ENCODE assay signal across 8 cellular contexts in the genomic region with DNA sequence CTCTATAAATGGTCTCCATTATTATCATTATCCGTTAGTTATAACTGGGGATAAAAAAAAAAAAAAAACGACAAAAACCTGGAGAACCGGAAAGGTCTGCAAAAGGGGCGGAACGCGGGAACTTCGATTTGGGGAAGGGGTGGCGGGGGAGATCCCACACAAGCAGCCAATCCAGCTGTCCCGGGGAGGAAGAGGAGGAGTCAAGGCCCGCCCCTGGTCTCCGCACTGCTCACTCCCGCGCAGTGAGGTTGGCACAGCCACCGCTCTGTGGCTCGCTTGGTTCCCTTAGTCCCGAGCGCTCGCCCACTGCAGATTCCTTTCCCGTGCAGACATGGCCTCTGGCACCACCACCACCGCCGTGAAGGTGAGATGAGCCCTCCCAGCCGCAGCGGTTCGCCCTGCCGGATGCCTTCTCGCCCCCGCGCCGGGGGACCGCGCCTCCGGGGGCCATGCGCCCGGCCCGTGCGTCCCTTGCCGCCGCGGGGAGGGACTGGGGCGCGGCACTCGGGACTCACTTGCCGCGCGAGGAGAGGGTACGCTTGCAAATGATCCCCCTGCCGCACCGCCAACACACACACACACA. TPM values are rescaled to one million over a fixed set of nuclear protein-coding genes. Genes with fewer than 3 reads are reported as not detected.
A peak's percentile ranks its signal among the peaks of the same experiment; 100 is the strongest.
DNase-seq lines count a peak whose midpoint lies in the region; ATAC-seq and FAIRE-seq lines count a peak whose summit lies in the region.

Gene MTAP (plus strand): TSS at position 219 of the 583 bp plus-strand sequence. CDS start 113 bp downstream, at position 332.

- H3K9me3 Mint-ChIP-seq in activated CD4-positive, alpha-beta T cell treated with anti-CD3 and anti-CD28 coated beads for 36 hours (ENCODE audit: low read depth) = no peaks in the 10 kb centered on the region

- ATAC-seq in GM18867 (IDR thresholded peaks at IDR 0.05; ENCODE audit: unreplicated experiment) (peak; percentile 91), HG03103 (IDR thresholded peaks at IDR 0.05; ENCODE audit: low read depth, unreplicated experiment) (peak; percentile 91)
- ATAC-seq in activated CD4-positive, alpha-beta T cell treated with anti-CD3 and anti-CD28 coated beads for 36 hours = peak; percentile 89

- POLR2A ChIA-PET in activated CD4-positive, alpha-beta T cell treated with anti-CD3 and anti-CD28 coated beads for 36 hours (lab: Charles Lee) = interaction anchor here (1.0 kb wide), 1 partner anchor 277 kb away, joined by 3 read pairs; no protein-coding TSS in a partner anchor

- CTCF ChIA-PET in activated CD4-positive, alpha-beta T cell treated with anti-CD3 and anti-CD28 coated beads for 36 hours (lab: Charles Lee) = interaction anchor here (1.3 to 2.2 kb wide), 2 partner anchors 11 to 204 kb away, joined by 4 to 11 read pairs; no protein-coding TSS in a partner anchor

- peak within 1 kb of the TSS; percentile 99 for H3K27ac Mint-ChIP-seq in activated CD4-positive, alpha-beta T cell treated with anti-CD3 and anti-CD28 coated beads for 36 hours

- H3K4me3 Mint-ChIP-seq in activated CD4-positive, alpha-beta T cell treated with anti-CD3 and anti-CD28 coated beads for 36 hours = peak within 1 kb of the TSS; percentile 99

- peak; percentile 94 for FAIRE-seq in A204.1 (lab: Jason Lieb, UNC)

- H3K4me1 Mint-ChIP-seq in activated CD4-positive, alpha-beta T cell treated with anti-CD3 and anti-CD28 coated beads for 36 hours = peaks cover 39% of the 10 kb centered on the region

- peaks cover 34% of the 10 kb centered on the region for H3K36me3 Mint-ChIP-seq in activated CD4-positive, alpha-beta T cell treated with anti-CD3 and anti-CD28 coated beads for 36 hours (ENCODE audit: low read depth)

- peaks cover 8% of the 10 kb centered on the region for H3K27me3 Mint-ChIP-seq in activated CD4-positive, alpha-beta T cell treated with anti-CD3 and anti-CD28 coated beads for 36 hours

- DNase-seq in NCI-H2196 treated with DMSO at 0.1 percent for 48 hours (lab: John Stamatoyannopoulos, UW; ENCODE audit: unreplicated experiment) (peak; percentile 86), dedifferentiated amniotic fluid mesenchymal stem cell (ENCODE audit: extremely low spot score) (peak; percentile 89), left kidney (ENCODE audit: low read depth, low spot score) (peak; percentile 98)
- peak; percentile 85 for DNase-seq in activated CD4-positive, alpha-beta T cell treated with anti-CD3 and anti-CD28 coated beads for 36 hours
- DNase-seq in stimulated activated CD4-positive, alpha-beta T cell treated with anti-CD3 and anti-CD28 coated beads, Interleukin-1b, Interleukin-23, amount 100 ng/mL, for 4 hours (ENCODE audit: low read depth in 2 of 2) = peak; percentile 54 to 66

- intact Hi-C loops in activated CD4-positive, alpha-beta T cell treated with anti-CD3 and anti-CD28 coated beads for 36 hours (cut with DNase I, micrococcal nuclease) = loop anchor here (2.0 to 5.0 kb wide), 3 partner anchors 42 to 470 kb away; partner anchors contain the start of gene KLHL9 (in 1 of the 2)

RNA-seq across cellular contexts. Expression of gene MTAP, which starts in this region (rescaled TPM):
- 10 to 100 TPM; 59.6 to 77.0 TPM for total RNA-seq in activated CD4-positive, alpha-beta T cell treated with anti-CD3 and anti-CD28 coated beads for 36 hours

Comparison
In these comparisons a context has a peak if more than half of its experiments do, and no peak if none do; other contexts are left out.
1. Peak in every context shown above with its lines: DNase-seq and ATAC-seq.